In the genomic region with DNA sequence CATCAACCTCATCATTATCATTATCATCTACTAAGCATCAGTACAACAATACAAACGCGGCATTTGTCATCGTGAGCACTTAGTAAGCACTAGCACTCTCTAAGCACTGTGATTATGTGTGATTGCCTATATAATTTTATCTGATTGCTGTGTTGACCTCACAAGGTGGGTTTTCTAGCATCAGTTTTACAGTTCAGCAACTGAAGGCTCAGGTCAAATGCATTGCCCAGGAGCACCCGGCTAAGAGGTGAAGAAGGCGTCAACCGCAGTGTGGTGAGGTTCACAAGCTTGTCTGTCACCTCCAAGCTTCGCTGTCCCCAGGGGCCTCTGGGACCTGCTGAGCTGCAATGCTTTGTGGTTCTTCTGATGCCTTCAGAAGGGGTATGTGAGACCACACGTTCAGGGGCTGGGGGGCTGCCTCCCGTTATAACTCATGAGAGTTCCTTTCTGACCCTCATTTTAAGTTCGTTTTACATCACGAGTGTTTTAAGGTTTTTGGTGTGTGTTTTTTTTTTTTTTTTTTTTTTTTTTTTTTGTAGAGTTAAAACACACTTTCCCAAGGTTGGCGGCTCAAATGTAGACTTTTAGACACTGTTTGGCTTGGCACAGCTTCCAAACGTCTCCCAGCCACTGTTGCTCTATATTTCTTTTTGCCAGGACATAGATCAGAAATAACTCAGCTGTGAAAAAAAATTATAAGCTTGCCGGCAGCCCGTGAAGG, we compare ENCODE assay signal across 10 cellular contexts. TPM values are rescaled to one million over a fixed set of nuclear protein-coding genes. Genes with fewer than 3 reads are reported as not detected.
DNase-seq lines count a peak whose midpoint lies in the region; ATAC-seq and TF ChIP-seq lines count a peak whose summit lies in the region.
"Had no signal": no experiment of that assay in that cellular context is flagged by ENCODE, and none has a peak within 500 bp of the region (broad histone marks: within the 10 kb centered on the region; RNA-seq: fewer than 3 reads in every experiment).

No MANE protein-coding gene starts in this region.

- H3K4me3 ChIP-seq in lower lobe of right lung = no peak overlapping the region

- POLR2A ChIA-PET in CD4-positive, alpha-beta T cell (lab: Charles Lee) = no interaction called here

- no peak overlapping the region for H3K4me3 Mint-ChIP-seq in CD4-positive, alpha-beta T cell

- H3K27ac Mint-ChIP-seq in CD4-positive, alpha-beta T cell = no peak overlapping the region

- H3K27me3 ChIP-seq in CD4-positive, alpha-beta T cell (ENCODE audit: control insufficient read depth, insufficient read depth, low read length) = peaks cover 26% of the 10 kb centered on the region
- peaks cover 12% of the 10 kb centered on the region for H3K27me3 ChIP-seq in lower lobe of right lung (ENCODE audit: low read depth)

- H3K4me1 Mint-ChIP-seq in CD4-positive, alpha-beta T cell (ENCODE audit: low read depth) = no peaks in the 10 kb centered on the region

- peaks cover 43% of the 10 kb centered on the region for H3K27me3 Mint-ChIP-seq in CD4-positive, alpha-beta T cell

- peaks cover 2% of the 10 kb centered on the region for H3K9me3 Mint-ChIP-seq in CD4-positive, alpha-beta T cell

- peak in 3 of 10 experiments; percentile 7 to 27 (median 9) for DNase-seq in CD4-positive, alpha-beta T cell
- DNase-seq in GM19240 (ENCODE audit: insufficient read length, low spot score) (peak; percentile 69), lower lobe of right lung (no peak), NCI-H1105 (lab: John Stamatoyannopoulos, UW) (no peak), OCI-M1 (lab: John Stamatoyannopoulos, UW) (no peak)
- peak; percentile 67 for DNase-seq in activated CD8-positive, alpha-beta memory T cell treated with anti-CD3 and anti-CD28 coated beads for 24 hours

- ATAC-seq in CD4-positive, alpha-beta T cell (ENCODE audit: poor library complexity) = peak; percentile 57
- ATAC-seq in lower lobe of right lung = peak; percentile 26 to 48
- ATAC-seq in GM21576 (IDR thresholded peaks at IDR 0.05; ENCODE audit: unreplicated experiment) = no peak
- ATAC-seq in HG03469 (IDR thresholded peaks at IDR 0.05; ENCODE audit: unreplicated experiment) = no peak

- intact Hi-C loops in CD4-positive, alpha-beta T cell (cut with DNase I, micrococcal nuclease) = no loop called here
- intact Hi-C loops in lower lobe of right lung (cut with DNase I) = no loop called here

- no peaks in the 10 kb centered on the region for H3K36me3 Mint-ChIP-seq in CD4-positive, alpha-beta T cell (ENCODE audit: low read depth)

- peaks cover 10% of the 10 kb centered on the region for H3K9me3 ChIP-seq in CD4-positive, alpha-beta T cell (ENCODE audit: control insufficient read depth, low read length)
- H3K9me3 ChIP-seq in lower lobe of right lung = no peaks in the 10 kb centered on the region

- no peaks in the 10 kb centered on the region for H3K36me3 ChIP-seq in lower lobe of right lung

- no peak overlapping the region for H3K27ac ChIP-seq in CD4-positive, alpha-beta T cell (ENCODE audit: low read depth, low read length)
- no peak overlapping the region for H3K27ac ChIP-seq in lower lobe of right lung

- TF ChIP-seq CTCF in CD4-positive, alpha-beta T cell (IDR thresholded peaks at IDR 0.05) = no peak
- TF ChIP-seq CTCF in lower lobe of right lung (IDR thresholded peaks at IDR 0.05) = no peak

- CTCF ChIA-PET in CD4-positive, alpha-beta T cell (lab: Charles Lee) = no interaction called here

- peaks cover 15% of the 10 kb centered on the region for H3K4me1 ChIP-seq in lower lobe of right lung

RNA-seq across cellular contexts. Expression of a gene that starts 33.8 kb away (rescaled TPM):
- not detected for total RNA-seq in CD4-positive, alpha-beta T cell
- 16.6 TPM for total RNA-seq in lower lobe of right lung

RNA-seq across cellular contexts. Expression of a gene that starts 34.9 kb away (rescaled TPM):
- total RNA-seq in CD4-positive, alpha-beta T cell = not detected
- total RNA-seq in lower lobe of right lung = not detected
- total RNA-seq: fibroblast of lung, HT-29 had no signal

Comparison
In these comparisons a context has a peak if more than half of its experiments do, and no peak if none do; other contexts are left out.
1. ATAC-seq: peak in CD4-positive, alpha-beta T cell (single experiment) and lower lobe of right lung (2 of 2); none in GM21576 (single experiment) and HG03469 (single experiment).
2. DNase-seq: peak in GM19240 (single experiment) and activated CD8-positive, alpha-beta memory T cell treated with anti-CD3 and anti-CD28 coated beads for 24 hours (single experiment); none in lower lobe of right lung (single experiment), NCI-H1105 (single experiment) and OCI-M1 (single experiment).
3. RNA of a gene that starts 33.8 kb away (total RNA-seq): 16.6 TPM in lower lobe of right lung (single experiment); not detected in CD4-positive, alpha-beta T cell; every median in the first group is over 10 times any median in the second.